In the genomic region with DNA sequence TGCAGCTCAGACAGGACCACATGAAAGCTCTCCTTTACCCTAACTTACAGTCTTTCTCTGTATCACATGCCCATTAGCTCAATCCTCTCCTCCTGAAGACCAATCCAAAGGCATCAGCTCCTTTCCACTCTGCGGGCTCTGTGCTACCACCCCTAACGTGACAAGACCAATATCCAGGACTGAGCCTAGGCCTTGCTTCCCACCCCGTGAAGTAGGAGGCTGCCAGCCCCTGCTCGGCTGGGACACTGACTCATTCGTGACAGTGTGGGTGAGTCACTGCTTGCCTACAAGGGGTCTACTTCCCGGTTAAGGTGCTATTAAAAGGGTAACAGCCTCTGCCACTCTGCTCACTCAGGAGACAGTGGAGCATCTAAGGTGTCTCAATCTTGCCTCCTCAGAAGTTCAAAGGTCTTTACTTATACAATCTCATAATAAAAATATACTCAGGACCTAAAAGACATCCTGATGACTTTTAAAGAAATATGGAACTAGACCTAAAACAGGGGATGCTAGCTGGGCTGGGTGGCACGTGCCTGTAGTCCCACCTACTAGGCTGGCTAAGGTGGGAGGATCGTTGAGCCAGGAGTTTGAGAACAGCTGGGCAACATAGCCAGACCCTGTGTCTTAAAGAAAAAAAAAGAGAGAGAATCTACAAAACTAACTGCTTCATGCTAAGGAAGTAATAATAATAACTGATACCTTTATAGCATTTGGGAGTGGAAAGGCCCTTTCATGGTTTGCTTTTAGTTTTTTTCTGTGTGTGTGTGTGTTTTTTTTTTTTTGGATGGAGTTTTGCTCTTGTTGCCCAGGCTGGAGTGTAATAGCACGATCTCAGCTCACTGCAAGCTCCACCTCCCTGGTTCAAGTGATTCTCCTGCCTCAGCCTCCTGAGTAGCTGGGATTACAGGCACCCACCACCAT, we compare ENCODE assay signal across 9 cellular contexts. TPM values are rescaled to one million over a fixed set of nuclear protein-coding genes. Genes with fewer than 3 reads are reported as not detected.
DNase-seq lines count a peak whose midpoint lies in the region; ATAC-seq, FAIRE-seq and TF ChIP-seq lines count a peak whose summit lies in the region.
"Had no signal": no experiment of that assay in that cellular context is flagged by ENCODE, and none has a peak within 500 bp of the region (broad histone marks: within the 10 kb centered on the region; RNA-seq: fewer than 3 reads in every experiment).

No MANE protein-coding gene starts in this region.

- H3K56ac ChIP-seq in IMR-90 (ENCODE audit: extremely low read depth, insufficient read depth, low read length), result peak overlapping the region; percentile 58; the same call in 1 of the 2 replicates

- H4K8ac ChIP-seq in IMR-90 (ENCODE audit: low read depth in 2 of 2, low read length in 2 of 2), result peak overlapping the region; percentile 47 to 86

- H3K4me2 ChIP-seq in A549 (peak overlapping the region; percentile 59), IMR-90 (ENCODE audit: low read depth, low read length) (no peak overlapping the region)

- no peak overlapping the region for H3K4me3 ChIP-seq in A549
- H3K4me3 ChIP-seq in IMR-90 (ENCODE audit: insufficient read depth, low read depth, low read length), result no peak overlapping the region

- H3K9me3 ChIP-seq in A549 (no peaks in the 10 kb centered on the region), IMR-90 (ENCODE audit: control insufficient read depth, insufficient read depth, low read length) (no peaks in the 10 kb centered on the region)

- in situ Hi-C loops in IMR-90 (cut with MboI; ENCODE audit: low sequenced_read_pairs), result no loop called here

- H2BK120ac ChIP-seq in IMR-90 (ENCODE audit: low read depth, low read length), result peak overlapping the region; percentile 95

- H3K4me1 Mint-ChIP-seq in effector memory CD8-positive, alpha-beta T cell (ENCODE audit: low read depth in 2 of 2), result no peaks in the 10 kb centered on the region

- POLR2A ChIA-PET in A549 (lab: Yijun Ruan, JAX), result interaction anchor here (0.6 to 1.0 kb wide), 3 partner anchors 15 to 94 kb away, joined by 3 read pairs; no protein-coding TSS in a partner anchor
- POLR2A ChIA-PET in IMR-90 (lab: Charles Lee; ENCODE audit: unreplicated experiment), result interaction anchor here (0.6 to 0.7 kb wide), 2 partner anchors 97 to 106 kb away, joined by 6 to 11 read pairs; no protein-coding TSS in a partner anchor

- H2BK20ac ChIP-seq in IMR-90 (ENCODE audit: low read depth, low read length), result peak overlapping the region; percentile 95

- no peaks in the 10 kb centered on the region for H3K9me3 Mint-ChIP-seq in effector memory CD8-positive, alpha-beta T cell

- H3K14ac ChIP-seq in IMR-90 (replicated peaks; ENCODE audit: low read depth, low read length), result peak overlapping the region; percentile 85

- H3K9ac ChIP-seq in IMR-90 (ENCODE audit: low read depth, low read length), result peak overlapping the region; percentile 48

- H2AK9ac ChIP-seq in IMR-90 (replicated peaks; ENCODE audit: low read depth, low read length, poor library complexity), result peak overlapping the region; percentile 12

- peak overlapping the region; percentile 58 for H2AFZ ChIP-seq in IMR-90 (replicated peaks; ENCODE audit: low read length, poor library complexity)

- CTCF ChIA-PET in A549 (lab: Yijun Ruan, JAX) (interaction anchor here (0.7 to 5.3 kb wide), 4 partner anchors 17 to 263 kb away, joined by 3 to 30 read pairs (median 4); no protein-coding TSS in a partner anchor), IMR-90 (lab: Yijun Ruan, JAX) (interaction anchor here (0.9 kb wide), 1 partner anchor 41 kb away, joined by 3 read pairs; no protein-coding TSS in a partner anchor)

- no peak for TF ChIP-seq RAD21 in A549 (conservative IDR thresholded peaks at IDR 0.05 in 1 of 2, IDR thresholded peaks at IDR 0.05 in 1 of 2)
- no peak for TF ChIP-seq RAD21 in IMR-90 (IDR thresholded peaks at IDR 0.05; ENCODE audit: low read length)

- no peaks in the 10 kb centered on the region for H4K20me1 ChIP-seq in IMR-90 (ENCODE audit: insufficient read depth, low read length)

- TF ChIP-seq POLR2A in A549 (IDR thresholded peaks at IDR 0.05; ENCODE audit: low read length) (no peak), IMR-90 (IDR thresholded peaks at IDR 0.05; ENCODE audit: low read depth, low read length) (peak; percentile 87)

- peak overlapping the region; percentile 90 for H2AK5ac ChIP-seq in IMR-90 (ENCODE audit: low read depth, low read length)

- TF ChIP-seq CTCF in A549 (IDR thresholded peaks at IDR 0.05) (no peak), IMR-90 (conservative IDR thresholded peaks at IDR 0.05; ENCODE audit: low read depth, low read length) (no peak)

- peak overlapping the region in 1 of 2 donors; percentile 42 for H3K27ac Mint-ChIP-seq in effector memory CD8-positive, alpha-beta T cell

- H4K91ac ChIP-seq in IMR-90 (ENCODE audit: insufficient read depth, low read depth, low read length), result peak overlapping the region; percentile 89

- TF ChIP-seq EP300 in A549 (IDR thresholded peaks at IDR 0.05), result no peak

- peaks cover 6% of the 10 kb centered on the region for H3K36me3 Mint-ChIP-seq in effector memory CD8-positive, alpha-beta T cell (ENCODE audit: insufficient read depth)

- H3K79me1 ChIP-seq in IMR-90 (ENCODE audit: low read depth in 1 of 2, low read length in 2 of 2), result peaks cover 0 to 18% of the 10 kb centered on the region in 2 experiments; a peak in 2 of 4 replicates

- intact Hi-C loops in IMR-90 (cut with micrococcal nuclease), result no loop called here

- peak; percentile 83 to 86 for DNase-seq in A549 (ENCODE audit: low read depth in 1 of 2, low spot score in 1 of 2)
- peak; percentile 96 for DNase-seq in IMR-90
- DNase-seq in amniotic stem cell (lab: John Stamatoyannopoulos, UW), result peak; percentile 45
- peak; percentile 68 to 94 for DNase-seq in lung microvascular endothelial cell (ENCODE audit: low read depth in 2 of 2)
- no peak for DNase-seq in DMS114 treated with DMSO at 0.1 percent for 48 hours (lab: John Stamatoyannopoulos, UW; ENCODE audit: unreplicated experiment)
- no peak for DNase-seq in medulla oblongata (ENCODE audit: extremely low spot score)
- DNase-seq in effector memory CD8-positive, alpha-beta T cell, result no peak
- DNase-seq: NCI-H2029 had no signal

- peak overlapping the region; percentile 93 for H2BK5ac ChIP-seq in IMR-90 (ENCODE audit: low read depth, low read length, poor library complexity, severe bottlenecking)

- H3K27me3 ChIP-seq in IMR-90 (ENCODE audit: control insufficient read depth, insufficient read depth, low read length), result no peaks in the 10 kb centered on the region

- BruUV-seq in IMR-90 (replicated peaks; lab: Mats Ljungman, UMichigan), result no TSS peak

- peak overlapping the region; percentile 87; the same call in 1 of the 2 replicates for H4K5ac ChIP-seq in IMR-90 (ENCODE audit: low read depth, low read length)

- peak overlapping the region; percentile 73 for H3K18ac ChIP-seq in IMR-90 (ENCODE audit: low read depth, low read length)

- no peak overlapping the region for H3K4me3 Mint-ChIP-seq in effector memory CD8-positive, alpha-beta T cell

- ATAC-seq in A549, result peak; percentile 83
- ATAC-seq in IMR-90 (ENCODE audit: low read depth), result peak; percentile 63
- ATAC-seq in GM21723 (IDR thresholded peaks at IDR 0.05; ENCODE audit: unreplicated experiment), result no peak
- no peak for ATAC-seq in effector memory CD8-positive, alpha-beta T cell (replicated peaks)

- H3K27me3 Mint-ChIP-seq in effector memory CD8-positive, alpha-beta T cell, result peaks cover 7 to 34% of the 10 kb centered on the region in 2 donors

- peak overlapping the region; percentile 70; the same call in 1 of the 2 replicates for H3K23ac ChIP-seq in IMR-90 (ENCODE audit: low read depth, low read length)

- peaks cover 17% of the 10 kb centered on the region for H3K9me1 ChIP-seq in IMR-90 (ENCODE audit: insufficient read depth, low read length)

- H3K27ac ChIP-seq in A549 (peak overlapping the region; percentile 74 to 93), IMR-90 (ENCODE audit: insufficient read depth, low read length) (peak overlapping the region; percentile 75)

- 25% methylated on average over 6 of the region's 9 CpGs for WGBS in A549 (ENCODE audit: missing lambda C conversion rate)
- WGBS in IMR-90 (ENCODE audit: extremely low coverage in 2 of 2, insufficient read length in 1 of 2), 2 experiments, result no CpG with 5 or more reads among the region's 9 CpGs

- peak overlapping the region; percentile 94; the same call in 2 of the 3 replicates for H2BK15ac ChIP-seq in IMR-90 (ENCODE audit: low read depth, low read length)

- dilution Hi-C loops in IMR-90 (cut with HindIII; ENCODE audit: low sequenced_read_pairs, unreplicated experiment), result no loop called here

- no peak for FAIRE-seq in A549 (lab: Jason Lieb, UNC)

- H3K4me1 ChIP-seq in A549 (peaks cover 47% of the 10 kb centered on the region), IMR-90 (ENCODE audit: control insufficient read depth, insufficient read depth, low read length) (peaks cover 18% of the 10 kb centered on the region)

- H3K4ac ChIP-seq in IMR-90 (ENCODE audit: low read depth, low read length), result peak overlapping the region; percentile 85

- H3K36me3 ChIP-seq in IMR-90 (ENCODE audit: control insufficient read depth, insufficient read depth, low read length), result no peaks in the 10 kb centered on the region

TF ChIP-seq in A549, 52 proteins besides CTCF, POLR2A, EP300 and RAD21 (continues in another document):
- TF ChIP-seq GATA3 (IDR thresholded peaks at IDR 0.05; ENCODE audit: borderline replicate concordance), result peak; percentile 55; the same call in 1 of the 2 replicates

TF ChIP-seq in IMR-90, 13 proteins besides CTCF, POLR2A, EP300 and RAD21 (continues in another document):
- peak; percentile 45 for TF ChIP-seq RCOR1 (IDR thresholded peaks at IDR 0.05; ENCODE audit: insufficient replicate concordance, low read length)
- TF ChIP-seq RFX5 (IDR thresholded peaks at IDR 0.05; ENCODE audit: low read depth, low read length), result 0 out of 2 replicates have a peak, but pooled peaks have one; percentile 22
- no peak for TF ChIP-seq MXI1 (IDR thresholded peaks at IDR 0.05; ENCODE audit: borderline replicate concordance, low read depth, low read length)
- 0 out of 2 replicates have a peak, but pooled peaks have one; percentile 8 for TF ChIP-seq SMC3 (IDR thresholded peaks at IDR 0.05; ENCODE audit: low read depth, low read length)
- peak; percentile 49; the same call in 1 of the 2 replicates for TF ChIP-seq MAZ (IDR thresholded peaks at IDR 0.05; ENCODE audit: borderline replicate concordance, low read depth, low read length)

RNA-seq across cellular contexts. Expression of gene TMEM44, which starts 55.0 kb away (rescaled TPM):
- polyA plus RNA-seq in A549 (2011; rRNA removed), result 16.0 and 20.9 TPM in 2 replicates
- 16.1 and 18.0 TPM in 2 replicates for polyA plus RNA-seq in A549 (2012; cell fraction: cytosol; rRNA removed)
- 57.4 and 74.7 TPM in 2 replicates for polyA plus RNA-seq in A549 (2012; cell fraction: nucleus; rRNA removed)
- polyA plus RNA-seq in A549 (2017; fragmentation: RNase III; extraction: RNeasy Plus Mini Kit Qiagen cat#74134 plus additional on column Dnase treatment), result 13.9 to 17.0 TPM (median 16.6 TPM) in 3 replicates
- 19.1 and 22.5 TPM in 2 replicates for polyA minus RNA-seq in A549 (2011; rRNA and poly(A)+ RNA removed)
- 7.8 and 9.7 TPM in 2 replicates for total RNA-seq in IMR-90 (2012; rRNA removed)
- 22.4 and 24.2 TPM in 2 replicates for polyA plus RNA-seq in IMR-90 (2012; rRNA removed)
- 13.9 and 18.1 TPM in 2 replicates for polyA plus RNA-seq in IMR-90 (2012; cell fraction: cytosol; rRNA removed)
- 104 and 111 TPM in 2 replicates for polyA plus RNA-seq in IMR-90 (2012; cell fraction: nucleus; rRNA removed; ENCODE audit: low replicate concordance)
- total RNA-seq in lung microvascular endothelial cell, result 27.5 and 48.6 TPM in 2 replicates

Comparison
In these comparisons a context has a peak if more than half of its experiments do, and no peak if none do; other contexts are left out.
1. ATAC-seq: peak in A549 (2 of 2) and IMR-90 (single experiment); none in GM21723 (single experiment) and effector memory CD8-positive, alpha-beta T cell (single experiment).
2. DNase-seq: peak in A549 (2 of 2), IMR-90 (single experiment), amniotic stem cell (single experiment) and lung microvascular endothelial cell (2 of 2); none in DMS114 treated with DMSO at 0.1 percent for 48 hours (single experiment), medulla oblongata (single experiment) and effector memory CD8-positive, alpha-beta T cell (0 of 3).